10 cellular contexts compared by ENCODE assay signal in the genomic region with DNA sequence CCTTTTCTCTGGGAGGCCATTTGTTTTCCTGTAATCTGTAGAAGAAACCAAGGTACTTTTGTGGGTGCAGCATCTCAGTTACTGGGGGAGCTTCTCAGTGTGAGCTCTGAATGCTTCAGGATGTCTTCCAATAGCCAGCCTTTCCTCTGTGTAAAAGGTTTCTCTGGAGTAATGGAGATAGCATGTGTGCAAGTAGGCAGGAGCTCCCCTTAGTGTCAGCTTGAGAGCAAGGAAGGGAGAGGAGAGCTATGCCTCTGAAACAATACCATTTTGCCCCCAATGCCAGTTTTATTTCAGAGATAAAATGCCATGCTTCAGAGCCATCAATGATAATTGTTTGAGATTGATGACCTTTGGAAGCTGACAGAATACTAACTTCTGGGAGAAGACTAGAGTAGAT.
DNase-seq lines count a peak whose midpoint lies in the region; ATAC-seq and TF ChIP-seq lines count a peak whose summit lies in the region.
"Had no signal": no experiment of that assay in that cellular context is flagged by ENCODE, and none has a peak within 500 bp of the region (broad histone marks: within the 10 kb centered on the region; RNA-seq: fewer than 3 reads in every experiment).

No MANE protein-coding gene starts in this region.

- intact Hi-C loops in Right ventricle myocardium inferior (cut with DNase I): loop anchor here (2.0 kb wide), 1 partner anchor 18 kb away; no protein-coding TSS in a partner anchor
- intact Hi-C loops in cardiac septum (cut with DNase I): loop anchor here (5.0 kb wide), 1 partner anchor 230 kb away; a partner anchor contains a TSS
- intact Hi-C loops in lower lobe of right lung (cut with DNase I): no loop called here
- intact Hi-C loops in OCI-LY7 (cut with micrococcal nuclease; ENCODE audit: unreplicated experiment): no loop called here

- H4K20me1 ChIP-seq in OCI-LY7 (ENCODE audit: insufficient read depth, low read length): no peaks in the 10 kb centered on the region

- no peak overlapping the region for H3K27ac ChIP-seq in lower lobe of right lung
- H3K27ac ChIP-seq in OCI-LY7 (ENCODE audit: low read depth, low read length, poor library complexity, severe bottlenecking): no peak overlapping the region

- H3K4me3 ChIP-seq in lower lobe of right lung (no peak overlapping the region), OCI-LY7 (ENCODE audit: low read depth, low read length, poor library complexity, severe bottlenecking) (no peak overlapping the region)

- POLR2A ChIA-PET in OCI-LY7 (lab: Charles Lee): interaction anchor here (0.8 kb wide), 1 partner anchor 210 kb away, joined by 3 read pairs; no protein-coding TSS in a partner anchor

- ATAC-seq in Right ventricle myocardium inferior (peak; percentile 47), lower lobe of right lung (no peak)

- H3K9me3 ChIP-seq in lower lobe of right lung (no peaks in the 10 kb centered on the region), OCI-LY7 (ENCODE audit: low read length) (no peaks in the 10 kb centered on the region)

- H3K9me2 ChIP-seq in OCI-LY7 (ENCODE audit: insufficient read depth, low read length): no peaks in the 10 kb centered on the region

- peak; percentile 20 for TF ChIP-seq CTCF in lower lobe of right lung (IDR thresholded peaks at IDR 0.05)
- no peak for TF ChIP-seq CTCF in OCI-LY7 (conservative IDR thresholded peaks at IDR 0.05; ENCODE audit: low read length)

- H3K4me3 Mint-ChIP-seq in immature natural killer cell: no peak overlapping the region

- no peaks in the 10 kb centered on the region for H3K36me3 ChIP-seq in lower lobe of right lung
- no peaks in the 10 kb centered on the region for H3K36me3 ChIP-seq in OCI-LY7 (ENCODE audit: insufficient read depth, low read length)

- DNase-seq in Right ventricle myocardium inferior (ENCODE audit: missing footprints): no peak
- DNase-seq in cardiac septum (ENCODE audit: low spot score): no peak
- DNase-seq in dermis blood vessel endothelial cell: peak; percentile 47
- no peak for DNase-seq in lower lobe of right lung
- no peak for DNase-seq in NCI-H524 treated with DMSO at 0.1 percent for 48 hours (lab: John Stamatoyannopoulos, UW)
- DNase-seq in immature natural killer cell: no peak
- no peak for DNase-seq in D341Med (ENCODE audit: low spot score)
- no peak for DNase-seq in OCI-LY7 (ENCODE audit: low spot score)
- DNase-seq: activated CD8-positive, alpha-beta memory T cell treated with anti-CD3 and anti-CD28 coated beads, Interleukin-2, amount 50 U/mL, for 4 hours; effector CD8-positive, alpha-beta T cell had no signal

- no TSS peak for BruUV-seq in OCI-LY7 (replicated peaks; lab: Mats Ljungman, UMichigan)

- no peaks in the 10 kb centered on the region for H3K9me3 Mint-ChIP-seq in immature natural killer cell

- H3K4me1 ChIP-seq in lower lobe of right lung (peaks cover 17% of the 10 kb centered on the region), OCI-LY7 (ENCODE audit: insufficient read depth, low read length, poor library complexity, severe bottlenecking) (no peaks in the 10 kb centered on the region)

- CTCF ChIA-PET in OCI-LY7 (lab: Charles Lee; ENCODE audit: unreplicated experiment): no interaction called here

- H3K27ac Mint-ChIP-seq in immature natural killer cell: no peak overlapping the region

- H3K4me2 ChIP-seq in OCI-LY7 (ENCODE audit: low read length): no peak overlapping the region

- no peaks in the 10 kb centered on the region for H3K79me2 ChIP-seq in OCI-LY7 (ENCODE audit: insufficient read depth, low read depth, low read length)

- no peaks in the 10 kb centered on the region for H3K27me3 ChIP-seq in lower lobe of right lung (ENCODE audit: low read depth)

- peaks cover 0 to 3% (median 0%) of the 10 kb centered on the region in 3 donors for H3K27me3 Mint-ChIP-seq in immature natural killer cell (ENCODE audit: low read depth in 3 of 3)

- H3K36me3 Mint-ChIP-seq in immature natural killer cell: peaks cover 0 to 4% (median 0%) of the 10 kb centered on the region in 3 donors

- H2AFZ ChIP-seq in OCI-LY7 (ENCODE audit: low read length): no peak overlapping the region

- H3K4me1 Mint-ChIP-seq in immature natural killer cell: peaks cover 22 to 30% of the 10 kb centered on the region in 2 donors

Comparison
In these comparisons a context has a peak if more than half of its experiments do, and no peak if none do; other contexts are left out.
1. intact Hi-C loops: an anchor here in Right ventricle myocardium inferior (2.0 kb wide) and cardiac septum (5.0 kb wide); none called in lower lobe of right lung and OCI-LY7.